1 cellular context compared by ENCODE assay signal in the genomic region with DNA sequence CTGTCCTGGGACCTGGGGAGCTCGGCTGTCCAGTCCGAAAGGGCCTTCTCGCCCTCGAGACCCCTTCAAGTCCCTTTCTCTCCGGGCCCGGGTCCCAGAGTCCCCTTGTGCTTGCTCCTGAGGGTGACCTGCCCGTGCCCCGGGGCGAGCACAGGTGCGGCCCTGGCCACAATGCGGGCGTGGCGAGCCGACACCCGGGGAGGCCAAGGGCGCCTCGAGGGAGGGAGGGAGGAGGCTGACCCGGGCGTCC.
TF ChIP-seq lines count a peak whose summit lies in the region.

No MANE protein-coding gene starts in this region.

TF ChIP-seq in H1, 55 proteins besides CTCF, POLR2A, EP300 and RAD21 (continued from another document):
- no peak for TF ChIP-seq TBP (IDR thresholded peaks at IDR 0.05; ENCODE audit: low read depth, low read length)
- TF ChIP-seq CTBP2 (IDR thresholded peaks at IDR 0.05; ENCODE audit: borderline replicate concordance, insufficient read depth, insufficient read length, low read length) = no peak
- TF ChIP-seq BRCA1 (IDR thresholded peaks at IDR 0.05; ENCODE audit: low read depth, low read length) = no peak
- no peak for TF ChIP-seq NANOG (IDR thresholded peaks at IDR 0.05; ENCODE audit: insufficient read depth, low read depth, low read length, poor library complexity, severe bottlenecking)
- TF ChIP-seq SIRT6 (IDR thresholded peaks at IDR 0.05; ENCODE audit: low read length) = no peak
- TF ChIP-seq PHF8 (conservative IDR thresholded peaks at IDR 0.05; ENCODE audit: low read depth, low read length) = no peak
- no peak for TF ChIP-seq POLR2AphosphoS5 (IDR thresholded peaks at IDR 0.05; ENCODE audit: low read depth, low read length)
